Comparison of ENCODE assay signal across 1 cellular context in the genomic region with DNA sequence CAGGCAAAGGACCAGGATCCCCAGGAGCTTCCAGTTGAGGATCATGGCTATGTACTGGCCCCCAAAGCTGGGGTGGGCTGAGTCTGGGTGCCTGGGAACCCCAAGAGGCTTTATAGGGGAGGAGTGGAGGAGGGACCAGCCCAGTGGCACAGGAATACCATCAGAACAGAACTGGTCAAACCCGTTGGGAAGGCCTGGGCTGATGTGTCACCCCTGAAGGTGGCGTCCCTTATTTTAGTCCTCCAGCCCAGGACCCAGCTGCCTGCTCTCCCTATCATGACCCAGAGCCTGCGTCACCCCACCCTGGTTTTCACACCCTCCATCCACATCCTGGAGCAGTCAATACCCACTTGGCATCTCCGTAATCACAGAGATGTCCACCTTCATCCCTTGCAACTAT.
TF ChIP-seq lines count a peak whose summit lies in the region.

A gene (minus strand): TSS at position 85 of the 400 bp plus-strand sequence. CDS start 40 bp downstream, at position 45.

TF ChIP-seq in K562, 482 proteins besides CTCF, POLR2A, EP300 and RAD21:
- TF ChIP-seq ZNF316 (IDR thresholded peaks at IDR 0.05): no peak
- TF ChIP-seq MAFF (IDR thresholded peaks at IDR 0.05; ENCODE audit: low read length): no peak
